32 cellular contexts compared by ENCODE assay signal in the genomic region with DNA sequence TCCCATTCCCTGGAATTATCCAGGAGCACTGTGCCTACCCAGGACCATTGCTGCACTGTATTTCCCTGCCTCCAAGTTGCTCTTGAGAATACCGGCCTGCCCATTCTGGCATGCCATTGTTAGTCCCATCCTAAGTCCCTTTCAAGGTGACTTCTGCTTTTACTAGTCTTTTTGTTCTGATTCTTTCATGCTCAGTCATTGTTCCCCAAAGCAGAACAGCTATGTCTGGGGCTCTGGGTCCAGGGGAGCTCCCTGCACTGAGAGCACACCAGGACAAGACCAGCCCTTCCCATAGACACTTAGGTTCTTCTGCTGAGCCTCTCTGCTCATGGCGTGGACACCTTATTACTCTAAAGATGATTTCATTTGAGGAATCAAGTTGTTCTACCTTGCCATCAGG.
"Had no signal": no experiment of that assay in that cellular context is flagged by ENCODE, and none has a peak within 500 bp of the region (broad histone marks: within the 10 kb centered on the region; RNA-seq: fewer than 3 reads in every experiment).

No MANE protein-coding gene starts in this region.

- H3K4me1 ChIP-seq: adrenal gland, body of pancreas, gastrocnemius medialis, suprapubic skin, upper lobe of right lung had no signal

- H3K27ac Mint-ChIP-seq: activated naive CD4-positive, alpha-beta T cell treated with anti-CD3 and anti-CD28 coated beads for 36 hours; activated naive CD8-positive, alpha-beta T cell treated with anti-CD3 and anti-CD28 coated beads for 36 hours; activated T-helper 1 cell treated with anti-CD3 and anti-CD28 coated beads, Interleukin-12 subunit alpha, Interleukin-12 subunit beta, Interleukin-2, Interleukin-4 antibody, amounts not matched to agents 30 ng/mL and 10 ng/mL and 1 ng/mL, durations not matched to agents 14 hours and 24 hours and 36 hours; nephron progenitor cell; progenitor cell of endocrine pancreas had no signal

- H3K9me3 ChIP-seq: body of pancreas, gastrocnemius medialis, mucosa of descending colon, ovary, suprapubic skin, tibial artery, upper lobe of right lung had no signal

- H3K27ac ChIP-seq: adrenal gland, body of pancreas, gastrocnemius medialis, left lung, ovary, skin epidermis, suprapubic skin, tibial artery, upper lobe of right lung, WERI-Rb-1 had no signal

- H3K4me3 ChIP-seq: adrenal gland, body of pancreas, gastrocnemius medialis, left lung, lung, mucosa of descending colon, ovary, skin epidermis, suprapubic skin, tibial artery, upper lobe of right lung had no signal

- H3K27me3 ChIP-seq: adrenal gland, body of pancreas, gastrocnemius medialis, left lung, ovary, suprapubic skin, tibial artery, upper lobe of right lung had no signal

- H3K9me3 Mint-ChIP-seq: activated naive CD4-positive, alpha-beta T cell treated with anti-CD3 and anti-CD28 coated beads for 36 hours; activated naive CD8-positive, alpha-beta T cell treated with anti-CD3 and anti-CD28 coated beads for 36 hours; activated T-helper 1 cell treated with anti-CD3 and anti-CD28 coated beads, Interleukin-12 subunit alpha, Interleukin-12 subunit beta, Interleukin-2, Interleukin-4 antibody, amounts not matched to agents 30 ng/mL and 10 ng/mL and 1 ng/mL, durations not matched to agents 14 hours and 24 hours and 36 hours; nephron progenitor cell had no signal

- H3K4me1 Mint-ChIP-seq: activated naive CD8-positive, alpha-beta T cell treated with anti-CD3 and anti-CD28 coated beads for 36 hours had no signal

- H3K36me3 ChIP-seq: adrenal gland, gastrocnemius medialis, left lung, ovary, suprapubic skin, tibial artery, upper lobe of right lung, WERI-Rb-1 had no signal

- H3K27me3 Mint-ChIP-seq: activated naive CD8-positive, alpha-beta T cell treated with anti-CD3 and anti-CD28 coated beads for 36 hours had no signal

- DNase-seq: activated CD4-positive, alpha-beta T cell treated with anti-CD3 and anti-CD28 coated beads for 48 hours; activated CD4-positive, alpha-beta T cell treated with anti-CD3 and anti-CD28 coated beads, Interleukin-2, amount 50 U/mL, for 48 hours; activated CD8-positive, alpha-beta memory T cell treated with anti-CD3 and anti-CD28 coated beads, Interleukin-2, amount 50 U/mL, for 4 hours; activated effector memory CD4-positive, alpha-beta T cell treated with anti-CD3 and anti-CD28 coated beads, Interleukin-2, amount 50 U/mL, for 16 hours; activated naive CD4-positive, alpha-beta T cell treated with anti-CD3 and anti-CD28 coated beads for 36 hours; activated naive CD8-positive, alpha-beta T cell treated with anti-CD3 and anti-CD28 coated beads for 36 hours; activated T-cell treated with anti-CD3 and anti-CD28 coated beads, Interleukin-2, amount 50 U/mL, for 1 hour; adrenal gland; aorta; body of pancreas; effector memory CD4-positive, alpha-beta T cell; gastrocnemius medialis; glutamatergic neuron; left lung; mesendoderm; mucosa of descending colon; nephron progenitor cell; ovary; stimulated activated CD4-positive, alpha-beta T cell treated with anti-CD3 and anti-CD28 coated beads, Interleukin-12 subunit alpha, Interleukin-12 subunit beta, amount 100 ng/mL, for 4 hours; stimulated activated CD4-positive, alpha-beta T cell treated with anti-CD3 and anti-CD28 coated beads, Interleukin-4, amount 100 ng/mL, for 24 hours; stimulated activated naive CD4-positive, alpha-beta T cell; T-helper 9 cell; tibial artery; upper lobe of right lung; WERI-Rb-1 had no signal

- H3K36me3 Mint-ChIP-seq: activated naive CD8-positive, alpha-beta T cell treated with anti-CD3 and anti-CD28 coated beads for 36 hours had no signal

- H3K4me3 Mint-ChIP-seq: activated naive CD4-positive, alpha-beta T cell treated with anti-CD3 and anti-CD28 coated beads for 36 hours; activated naive CD8-positive, alpha-beta T cell treated with anti-CD3 and anti-CD28 coated beads for 36 hours; activated T-helper 1 cell treated with anti-CD3 and anti-CD28 coated beads, Interleukin-12 subunit alpha, Interleukin-12 subunit beta, Interleukin-2, Interleukin-4 antibody, amounts not matched to agents 30 ng/mL and 10 ng/mL and 1 ng/mL, durations not matched to agents 14 hours and 24 hours and 36 hours; nephron progenitor cell had no signal

- ATAC-seq: activated CD4-positive, CD25-positive, alpha-beta regulatory T cell treated with anti-CD3 and anti-CD28 coated beads, Interleukin-2, amount 50 U/mL, for 24 hours; body of pancreas; gastrocnemius medialis; left lung; mucosa of descending colon; sciatic nerve; upper lobe of right lung had no signal
